ENCODE assay signal across 7 cellular contexts in genomic region chr3:40477671-40478070, GRCh38. TPM values are rescaled to one million over a fixed set of nuclear protein-coding genes. Genes with fewer than 3 reads are reported as not detected.
A peak's percentile ranks its signal among the peaks of the same experiment; 100 is the strongest.
DNase-seq lines count a peak whose midpoint lies in the region; ATAC-seq and TF ChIP-seq lines count a peak whose summit lies in the region.
"Had no signal": no experiment of that assay in that cellular context is flagged by ENCODE, and none has a peak within 500 bp of the region (broad histone marks: within the 10 kb centered on the region; RNA-seq: fewer than 3 reads in every experiment).

No MANE protein-coding gene starts in this region.

- CTCF ChIA-PET in activated CD4-positive, alpha-beta T cell treated with anti-CD3 and anti-CD28 coated beads for 36 hours (lab: Charles Lee), result interaction anchor here (1.0 to 1.6 kb wide), 3 partner anchors 9 to 28 kb away, joined by 3 to 4 read pairs (median 4); partner anchors contain the start of gene ZNF620

- H3K9me3 ChIP-seq in esophagus muscularis mucosa, result no peaks in the 10 kb centered on the region

- peak overlapping the region; percentile 66 to 88 (median 72) for H3K4me3 ChIP-seq in esophagus muscularis mucosa

- TF ChIP-seq EP300 in esophagus muscularis mucosa (IDR thresholded peaks at IDR 0.05), result no peak

- TF ChIP-seq CTCF in esophagus muscularis mucosa (IDR thresholded peaks at IDR 0.05), result no peak

- H3K4me3 Mint-ChIP-seq in activated CD4-positive, alpha-beta T cell treated with anti-CD3 and anti-CD28 coated beads for 36 hours, result peak overlapping the region; percentile 80
- peak overlapping the region; percentile 98 for H3K4me3 Mint-ChIP-seq in stimulated activated memory B cell treated with anti-CD40 and anti-IgM and Interleukin-4, amounts not matched to agents 10 μg/mL and 1 μg/mL and 100 μg/mL, for 72 hours

- WGBS in esophagus muscularis mucosa, result 59% methylated on average over 4 of the region's 4 CpGs

- H3K9me3 Mint-ChIP-seq in activated CD4-positive, alpha-beta T cell treated with anti-CD3 and anti-CD28 coated beads for 36 hours (ENCODE audit: low read depth), result no peaks in the 10 kb centered on the region
- no peaks in the 10 kb centered on the region for H3K9me3 Mint-ChIP-seq in stimulated activated memory B cell treated with anti-CD40 and anti-IgM and Interleukin-4, amounts not matched to agents 10 μg/mL and 1 μg/mL and 100 μg/mL, for 72 hours

- peaks cover 7 to 15% (median 13%) of the 10 kb centered on the region in 4 donors for H3K4me1 ChIP-seq in esophagus muscularis mucosa

- TF ChIP-seq POLR2A in esophagus muscularis mucosa (IDR thresholded peaks at IDR 0.05; ENCODE audit: low read depth), result no peak

- H3K27me3 Mint-ChIP-seq in activated CD4-positive, alpha-beta T cell treated with anti-CD3 and anti-CD28 coated beads for 36 hours, result no peaks in the 10 kb centered on the region
- H3K27me3 Mint-ChIP-seq in stimulated activated memory B cell treated with anti-CD40 and anti-IgM and Interleukin-4, amounts not matched to agents 10 μg/mL and 1 μg/mL and 100 μg/mL, for 72 hours, result no peaks in the 10 kb centered on the region

- no peaks in the 10 kb centered on the region for H3K27me3 ChIP-seq in esophagus muscularis mucosa

- H3K4me1 Mint-ChIP-seq in activated CD4-positive, alpha-beta T cell treated with anti-CD3 and anti-CD28 coated beads for 36 hours, result peaks cover 20% of the 10 kb centered on the region
- peaks cover 35% of the 10 kb centered on the region for H3K4me1 Mint-ChIP-seq in stimulated activated memory B cell treated with anti-CD40 and anti-IgM and Interleukin-4, amounts not matched to agents 10 μg/mL and 1 μg/mL and 100 μg/mL, for 72 hours

- peaks cover 21 to 39% (median 28%) of the 10 kb centered on the region in 4 donors for H3K36me3 ChIP-seq in esophagus muscularis mucosa

- POLR2A ChIA-PET in activated CD4-positive, alpha-beta T cell treated with anti-CD3 and anti-CD28 coated beads for 36 hours (lab: Charles Lee), result interaction anchor here (0.8 to 1.4 kb wide), 4 partner anchors 12 to 48 kb away, joined by 3 to 4 read pairs (median 4); partner anchors contain the start of gene RPL14

- peak overlapping the region; percentile 83 for H3K27ac Mint-ChIP-seq in activated CD4-positive, alpha-beta T cell treated with anti-CD3 and anti-CD28 coated beads for 36 hours
- peak overlapping the region; percentile 100 for H3K27ac Mint-ChIP-seq in stimulated activated memory B cell treated with anti-CD40 and anti-IgM and Interleukin-4, amounts not matched to agents 10 μg/mL and 1 μg/mL and 100 μg/mL, for 72 hours

- H3K36me3 Mint-ChIP-seq in activated CD4-positive, alpha-beta T cell treated with anti-CD3 and anti-CD28 coated beads for 36 hours (ENCODE audit: low read depth), result peaks cover 13% of the 10 kb centered on the region
- peaks cover 33% of the 10 kb centered on the region for H3K36me3 Mint-ChIP-seq in stimulated activated memory B cell treated with anti-CD40 and anti-IgM and Interleukin-4, amounts not matched to agents 10 μg/mL and 1 μg/mL and 100 μg/mL, for 72 hours

- no peak overlapping the region for H3K27ac ChIP-seq in esophagus muscularis mucosa (replicated peaks in 1 of 4)
- H3K27ac ChIP-seq: epithelial cell of prostate had no signal

- no peak for DNase-seq in activated CD4-positive, alpha-beta T cell treated with anti-CD3 and anti-CD28 coated beads for 36 hours
- no peak for DNase-seq in activated CD4-positive, alpha-beta T cell treated with anti-CD3 and anti-CD28 coated beads for 48 hours
- no peak for DNase-seq in esophagus muscularis mucosa (ENCODE audit: extremely low spot score)
- DNase-seq in RPMI8226, result no peak

- ATAC-seq in activated CD4-positive, alpha-beta T cell treated with anti-CD3 and anti-CD28 coated beads for 36 hours, result no peak
- ATAC-seq in stimulated activated memory B cell treated with anti-CD40 and anti-IgM and Interleukin-4, amounts not matched to agents 10 μg/mL and 1 μg/mL and 100 μg/mL, for 72 hours, result no peak
- ATAC-seq in GM21576 (IDR thresholded peaks at IDR 0.05; ENCODE audit: unreplicated experiment), result no peak

- intact Hi-C loops in activated CD4-positive, alpha-beta T cell treated with anti-CD3 and anti-CD28 coated beads for 36 hours (cut with DNase I, micrococcal nuclease), result loop anchor here (1.0 to 5.0 kb wide), 5 partner anchors 20 to 47 kb away; partner anchors contain the start of genes ZNF621 (in 2 of the 2) and RPL14 (in 1 of the 2)
- intact Hi-C loops in esophagus muscularis mucosa (cut with DNase I), result loop anchor here (5.0 kb wide), 1 partner anchor 45 kb away; the partner anchor contains the start of gene ZNF621

RNA-seq across cellular contexts. Expression of gene ZNF619, which starts 0.7 kb away (rescaled TPM):
- total RNA-seq in activated CD4-positive, alpha-beta T cell treated with anti-CD3 and anti-CD28 coated beads for 36 hours, result 1 to 10 TPM; 5.6 to 7.0 TPM
- 1 to 10 TPM; 2.8 to 5.4 (median 3.5) TPM for total RNA-seq in esophagus muscularis mucosa

RNA-seq across cellular contexts. Expression of gene RPL14, which starts 20.5 kb away (rescaled TPM):
- total RNA-seq in activated CD4-positive, alpha-beta T cell treated with anti-CD3 and anti-CD28 coated beads for 36 hours, result 1,000 to 10,000 TPM; 3,053 to 3,976 TPM
- 100 to 1,000 TPM; 322 to 414 (median 372) TPM for total RNA-seq in esophagus muscularis mucosa

RNA-seq across cellular contexts. Expression of gene ZNF620, which starts 28.2 kb away (rescaled TPM):
- 1 to 10 TPM; 3.8 to 3.9 TPM for total RNA-seq in activated CD4-positive, alpha-beta T cell treated with anti-CD3 and anti-CD28 coated beads for 36 hours
- 1 to 10 TPM; 2.2 to 6.5 (median 2.5) TPM for total RNA-seq in esophagus muscularis mucosa

RNA-seq across cellular contexts. Expression of gene ZNF621, which starts 47.1 kb away (rescaled TPM):
- 10 to 100 TPM; 17.8 to 18.7 TPM for total RNA-seq in activated CD4-positive, alpha-beta T cell treated with anti-CD3 and anti-CD28 coated beads for 36 hours
- 10 to 100 TPM; 12.9 to 22.8 (median 16.8) TPM for total RNA-seq in esophagus muscularis mucosa

Comparison
In these comparisons a context has a peak if more than half of its experiments do, and no peak if none do; other contexts are left out.
1. RNA of gene RPL14, which starts 20.5 kb away (total RNA-seq): 3,053 to 3,976 TPM in activated CD4-positive, alpha-beta T cell treated with anti-CD3 and anti-CD28 coated beads for 36 hours; 322 to 414 TPM in esophagus muscularis mucosa; every median in the first group is over 4 times any median in the second.